Comparison of ENCODE assay signal across 12 cellular contexts in genomic region chr2:216618785-216619184, GRCh38. TPM values are rescaled to one million over a fixed set of nuclear protein-coding genes. Genes with fewer than 3 reads are reported as not detected.
DNase-seq lines count a peak whose midpoint lies in the region; ATAC-seq, FAIRE-seq and TF ChIP-seq lines count a peak whose summit lies in the region.
"Had no signal": no experiment of that assay in that cellular context is flagged by ENCODE, and none has a peak within 500 bp of the region (broad histone marks: within the 10 kb centered on the region; RNA-seq: fewer than 3 reads in every experiment).

No MANE protein-coding gene starts in this region.

- no peaks in the 10 kb centered on the region for H3K4me1 Mint-ChIP-seq in CD4-positive, alpha-beta memory T cell
- H3K4me1 Mint-ChIP-seq: naive B cell had no signal

- H3F3A ChIP-seq in SK-N-SH (replicated peaks; ENCODE audit: insufficient read depth): no peaks in the 10 kb centered on the region

- CTCF ChIA-PET in SK-N-SH (lab: Yijun Ruan, JAX): interaction anchor here (1.5 to 8.3 kb wide), 4 partner anchors 17 to 100 kb away, joined by 4 to 62 read pairs (median 24); no protein-coding TSS in a partner anchor
- CTCF ChIA-PET in CD4-positive, alpha-beta memory T cell (lab: Charles Lee; ENCODE audit: partially characterized antibody): no interaction called here

- no peak overlapping the region for H3K4me3 ChIP-seq in SK-N-SH (ENCODE audit: low read depth in 2 of 2, low read length in 1 of 2)
- H3K4me3 ChIP-seq in CD4-positive, alpha-beta memory T cell (ENCODE audit: low read length in 2 of 2): no peak overlapping the region
- H3K4me3 ChIP-seq: body of pancreas had no signal

- FAIRE-seq in urothelium cell line (lab: Jason Lieb, UNC): no peak
- FAIRE-seq: TTC549 had no signal

- no peaks in the 10 kb centered on the region for H3K9me3 ChIP-seq in SK-N-SH
- H3K9me3 ChIP-seq in CD4-positive, alpha-beta memory T cell (ENCODE audit: control insufficient read depth in 1 of 2, low read length in 2 of 2): no peaks in the 10 kb centered on the region
- H3K9me3 ChIP-seq: body of pancreas had no signal

- peak overlapping the region in 1 of 2 experiments; percentile 90; a peak in 2 of 4 replicates for H3K27ac ChIP-seq in SK-N-SH (ENCODE audit: low read depth in 2 of 2, low read length in 1 of 2)
- no peak overlapping the region for H3K27ac ChIP-seq in CD4-positive, alpha-beta memory T cell (ENCODE audit: low read depth, low read length)

- 75% methylated on average over 7 of the region's 7 CpGs for WGBS in SK-N-SH (ENCODE audit: low lambda C conversion rate)

- peak overlapping the region; percentile 86; the same call in 1 of the 2 replicates for H2AFZ ChIP-seq in SK-N-SH (ENCODE audit: low read depth)

- H3K27me3 Mint-ChIP-seq in CD4-positive, alpha-beta memory T cell: peaks cover 6 to 12% of the 10 kb centered on the region in 2 donors

- H3K4me3 Mint-ChIP-seq in CD4-positive, alpha-beta memory T cell: no peak overlapping the region
- H3K4me3 Mint-ChIP-seq: naive B cell had no signal

- peaks cover 19 to 38% of the 10 kb centered on the region in 2 experiments; a peak in 3 of 4 replicates for H3K4me1 ChIP-seq in SK-N-SH (ENCODE audit: control insufficient read depth in 1 of 2, insufficient read depth in 2 of 2, low read depth in 1 of 2, low read length in 1 of 2)
- no peaks in the 10 kb centered on the region for H3K4me1 ChIP-seq in CD4-positive, alpha-beta memory T cell (ENCODE audit: insufficient read depth, low read length)

- DNase-seq in SK-N-SH (no peak), NCI-H1694 (lab: John Stamatoyannopoulos, UW) (peak; percentile 47), ecto neural progenitor cell (ENCODE audit: low spot score) (peak; percentile 48), posterior vena cava (ENCODE audit: low spot score) (peak; percentile 25), T1000 (lab: John Stamatoyannopoulos, UW) (no peak), urothelium cell line (ENCODE audit: low spot score) (no peak)
- DNase-seq in CD4-positive, alpha-beta memory T cell: no peak
- DNase-seq: activated gamma-delta T cell, body of pancreas, naive B cell had no signal

- ATAC-seq in SK-N-SH treated with all-trans-retinoic acid at 6 μM for 48 hours: no peak
- ATAC-seq: body of pancreas had no signal

- no peaks in the 10 kb centered on the region for H3K36me3 ChIP-seq in SK-N-SH (replicated peaks in 1 of 2; ENCODE audit: control insufficient read depth in 1 of 2, insufficient read depth in 2 of 2, low read length in 1 of 2)
- no peaks in the 10 kb centered on the region for H3K36me3 ChIP-seq in CD4-positive, alpha-beta memory T cell (ENCODE audit: insufficient read depth, low read length)

- no peaks in the 10 kb centered on the region for H3K79me2 ChIP-seq in SK-N-SH (ENCODE audit: insufficient read depth)

- no peak overlapping the region for H3K4me2 ChIP-seq in SK-N-SH

- intact Hi-C loops in posterior vena cava (cut with DNase I): loop anchor here in 1 of 2 donors (10.0 kb wide), 1 partner anchor 396 kb away; no protein-coding TSS in a partner anchor
- intact Hi-C loops in CD4-positive, alpha-beta memory T cell (cut with micrococcal nuclease): no loop called here

- H3K9me3 Mint-ChIP-seq in CD4-positive, alpha-beta memory T cell: peaks cover 0 to 2% (median 0%) of the 10 kb centered on the region in 8 donors

- no peak for TF ChIP-seq RAD21 in SK-N-SH (IDR thresholded peaks at IDR 0.05; ENCODE audit: low read length)

- TF ChIP-seq CTCF in SK-N-SH (IDR thresholded peaks at IDR 0.05): no peak

- no peak overlapping the region for H3K27ac Mint-ChIP-seq in CD4-positive, alpha-beta memory T cell

- H3K27me3 ChIP-seq in SK-N-SH (ENCODE audit: insufficient read depth): no peaks in the 10 kb centered on the region
- no peaks in the 10 kb centered on the region for H3K27me3 ChIP-seq in CD4-positive, alpha-beta memory T cell (ENCODE audit: insufficient read depth, low read length)
- H3K27me3 ChIP-seq: body of pancreas had no signal

- POLR2A ChIA-PET in SK-N-SH (lab: Yijun Ruan, JAX): no interaction called here
- POLR2A ChIA-PET in CD4-positive, alpha-beta memory T cell (lab: Charles Lee; ENCODE audit: partially characterized antibody): no interaction called here

- no peaks in the 10 kb centered on the region for H3K36me3 Mint-ChIP-seq in CD4-positive, alpha-beta memory T cell
- H3K36me3 Mint-ChIP-seq: naive B cell had no signal

- TF ChIP-seq EP300 in SK-N-SH (IDR thresholded peaks at IDR 0.05; ENCODE audit: borderline replicate concordance in 1 of 2, low read depth in 1 of 2, low read length in 1 of 2): no peak

- H4K20me1 ChIP-seq in SK-N-SH (ENCODE audit: insufficient read depth): no peaks in the 10 kb centered on the region

- no peak overlapping the region for H3K9ac ChIP-seq in SK-N-SH

- H3K9me2 ChIP-seq in SK-N-SH: no peaks in the 10 kb centered on the region

TF ChIP-seq in SK-N-SH, 30 proteins besides CTCF, POLR2A, EP300 and RAD21 (continues in another document):
- TF ChIP-seq TAF1 (IDR thresholded peaks at IDR 0.05; ENCODE audit: borderline replicate concordance, low read depth, low read length): no peak
- no peak for TF ChIP-seq GATA2 (CRISPR knock-in tag; IDR thresholded peaks at IDR 0.05)
- TF ChIP-seq MAX (IDR thresholded peaks at IDR 0.05; ENCODE audit: low read depth): no peak
- TF ChIP-seq RXRA (IDR thresholded peaks at IDR 0.05; ENCODE audit: borderline replicate concordance, low read depth): no peak
- no peak for TF ChIP-seq GABPA (IDR thresholded peaks at IDR 0.05; ENCODE audit: low read depth)
- TF ChIP-seq SMC3 (IDR thresholded peaks at IDR 0.05; ENCODE audit: low read depth, low read length): no peak

TF ChIP-seq in SK-N-SH treated with all-trans-retinoic acid at 6 μM for 48 hours, 23 proteins besides CTCF, POLR2A, EP300 and RAD21:
- TF ChIP-seq ZC3H10 (CRISPR knock-in tag; IDR thresholded peaks at IDR 0.05) (no peak), POU6F1 (CRISPR knock-in tag; IDR thresholded peaks at IDR 0.05; ENCODE audit: borderline replicate concordance, low read depth) (no peak), TOX (CRISPR knock-in tag; IDR thresholded peaks at IDR 0.05; ENCODE audit: borderline replicate concordance) (no peak), ARNTL (CRISPR knock-in tag; IDR thresholded peaks at IDR 0.05; ENCODE audit: borderline replicate concordance, low read depth) (no peak), OSR1 (CRISPR knock-in tag; IDR thresholded peaks at IDR 0.05) (no peak), TSHZ2 (CRISPR knock-in tag; IDR thresholded peaks at IDR 0.05) (no peak), ESRRG (CRISPR knock-in tag; IDR thresholded peaks at IDR 0.05) (no peak), PPARA (CRISPR knock-in tag; IDR thresholded peaks at IDR 0.05; ENCODE audit: borderline replicate concordance) (no peak), ISL1 (CRISPR knock-in tag; IDR thresholded peaks at IDR 0.05) (no peak), CSDC2 (CRISPR knock-in tag; IDR thresholded peaks at IDR 0.05) (no peak), SNAI2 (CRISPR knock-in tag; IDR thresholded peaks at IDR 0.05) (no peak), ZFP30 (CRISPR knock-in tag; IDR thresholded peaks at IDR 0.05) (no peak)

RNA-seq across cellular contexts. Expression of gene IGFBP2, which starts 14.4 kb away (rescaled TPM):
- 668 and 695 TPM in 2 replicates for polyA plus RNA-seq in SK-N-SH (2012; rRNA removed)
- polyA plus RNA-seq in SK-N-SH (2012; cell fraction: cytosol; rRNA removed): 286 and 490 TPM in 2 replicates
- polyA plus RNA-seq in SK-N-SH (2012; cell fraction: nucleus; rRNA removed): 566 and 589 TPM in 2 replicates
- total RNA-seq in posterior vena cava: 10 to 100 TPM; 37.9 to 54.8 TPM
- not detected for total RNA-seq in CD4-positive, alpha-beta memory T cell
- not detected for polyA plus RNA-seq in CD4-positive, alpha-beta memory T cell

Comparison
In these comparisons a context has a peak if more than half of its experiments do, and no peak if none do; other contexts are left out.
1. DNase-seq: peak in NCI-H1694 (single experiment), ecto neural progenitor cell (single experiment) and posterior vena cava (single experiment); none in SK-N-SH (single experiment), CD4-positive, alpha-beta memory T cell (0 of 5), T1000 (single experiment) and urothelium cell line (single experiment).
2. RNA of gene IGFBP2, which starts 14.4 kb away (total RNA-seq): 37.9 to 54.8 TPM in posterior vena cava; not detected in CD4-positive, alpha-beta memory T cell; every median in the first group is over 10 times any median in the second.